ENCODE assay signal across 17 cellular contexts in genomic region chr10:110349826-110350225, GRCh38. TPM values are rescaled to one million over a fixed set of nuclear protein-coding genes. Genes with fewer than 3 reads are reported as not detected.
DNase-seq lines count a peak whose midpoint lies in the region; ATAC-seq, FAIRE-seq and TF ChIP-seq lines count a peak whose summit lies in the region.
"Had no signal": no experiment of that assay in that cellular context is flagged by ENCODE, and none has a peak within 500 bp of the region (broad histone marks: within the 10 kb centered on the region; RNA-seq: fewer than 3 reads in every experiment).

No MANE protein-coding gene starts in this region.

- in situ Hi-C loops in IMR-90 (cut with MboI; ENCODE audit: low sequenced_read_pairs) = loop anchor here (5.0 kb wide), 1 partner anchor 152 kb away; no protein-coding TSS in a partner anchor

- no peak overlapping the region for H2AFZ ChIP-seq in IMR-90 (replicated peaks; ENCODE audit: low read length, poor library complexity)
- no peak overlapping the region for H2AFZ ChIP-seq in astrocyte (ENCODE audit: low read depth, low read length)

- no peak overlapping the region for H2AK9ac ChIP-seq in IMR-90 (replicated peaks; ENCODE audit: low read depth, low read length, poor library complexity)

- no peak overlapping the region for H2BK120ac ChIP-seq in IMR-90 (ENCODE audit: low read depth, low read length)

- no peaks in the 10 kb centered on the region for H4K20me1 ChIP-seq in IMR-90 (ENCODE audit: insufficient read depth, low read length)
- H4K20me1 ChIP-seq in astrocyte (ENCODE audit: insufficient read depth, low read length) = no peaks in the 10 kb centered on the region

- TF ChIP-seq POLR2A in IMR-90 (IDR thresholded peaks at IDR 0.05; ENCODE audit: low read depth, low read length) = no peak
- TF ChIP-seq POLR2A in thyroid gland (IDR thresholded peaks at IDR 0.05) = no peak

- no peak overlapping the region for H3K23ac ChIP-seq in IMR-90 (ENCODE audit: low read depth, low read length)

- H3K79me1 ChIP-seq in IMR-90 (ENCODE audit: low read depth in 1 of 2, low read length in 2 of 2) = peaks cover 0 to 3% of the 10 kb centered on the region in 2 experiments; a peak in 1 of 4 replicates

- no peak overlapping the region for H3K14ac ChIP-seq in IMR-90 (replicated peaks; ENCODE audit: low read depth, low read length)

- H3K36me3 ChIP-seq in IMR-90 (ENCODE audit: control insufficient read depth, insufficient read depth, low read length) (no peaks in the 10 kb centered on the region), astrocyte (ENCODE audit: insufficient read depth, low read length) (no peaks in the 10 kb centered on the region), thyroid gland (no peaks in the 10 kb centered on the region)

- 79% methylated on average over 2 of the region's 3 CpGs; no CpG with 5 or more reads in 1 of the 2 experiments for WGBS in IMR-90 (ENCODE audit: extremely low coverage in 2 of 2, insufficient read length in 1 of 2), 2 experiments
- 84 to 85% methylated on average over 3 of the region's 3 CpGs for WGBS in thyroid gland, 2 donors

- H3K27ac ChIP-seq in IMR-90 (ENCODE audit: insufficient read depth, low read length) (no peak overlapping the region), astrocyte (ENCODE audit: low read depth, low read length) (no peak overlapping the region), thyroid gland (no peak overlapping the region)
- H3K27ac ChIP-seq: HL-60 had no signal

- H4K5ac ChIP-seq in IMR-90 (ENCODE audit: low read depth, low read length) = no peak overlapping the region

- H2AK5ac ChIP-seq in IMR-90 (ENCODE audit: low read depth, low read length) = 0 out of 2 replicates have a peak overlapping the region, but pooled peaks have one; percentile 17

- H3K27me3 ChIP-seq in IMR-90 (ENCODE audit: control insufficient read depth, insufficient read depth, low read length) (no peaks in the 10 kb centered on the region), astrocyte (ENCODE audit: insufficient read depth, low read length) (no peaks in the 10 kb centered on the region), thyroid gland (no peaks in the 10 kb centered on the region)

- H3K79me2 ChIP-seq in astrocyte (ENCODE audit: insufficient read depth, low read length) = no peaks in the 10 kb centered on the region

- peak overlapping the region; percentile 28 for H3K4me3 Mint-ChIP-seq in astrocyte (ENCODE audit: unreplicated experiment)
- H3K4me3 Mint-ChIP-seq: CD14-positive monocyte; CD8-positive, alpha-beta T cell had no signal

- H3K4me3 ChIP-seq in IMR-90 (ENCODE audit: insufficient read depth, low read depth, low read length) = no peak overlapping the region
- H3K4me3 ChIP-seq in astrocyte (ENCODE audit: insufficient read depth, low read depth, low read length) = no peak overlapping the region
- no peak overlapping the region for H3K4me3 ChIP-seq in thyroid gland (replicated peaks in 1 of 3)

- CTCF ChIA-PET in IMR-90 (lab: Yijun Ruan, JAX) = interaction anchor here (0.6 kb wide), 1 partner anchor 235 kb away, joined by 3 read pairs; no protein-coding TSS in a partner anchor

- ATAC-seq in IMR-90 (ENCODE audit: low read depth) = no peak
- no peak for ATAC-seq in GM21825 (IDR thresholded peaks at IDR 0.05; ENCODE audit: unreplicated experiment)
- ATAC-seq in HG02571 (IDR thresholded peaks at IDR 0.05; ENCODE audit: unreplicated experiment) = no peak
- ATAC-seq: CD8-positive, alpha-beta T cell; HCT116 had no signal

- H3K4me1 Mint-ChIP-seq in astrocyte (ENCODE audit: low read depth, unreplicated experiment) = peaks cover 23% of the 10 kb centered on the region

- no peak overlapping the region for H3K27ac Mint-ChIP-seq in astrocyte (ENCODE audit: unreplicated experiment)
- H3K27ac Mint-ChIP-seq: CD14-positive monocyte; CD8-positive, alpha-beta T cell had no signal

- H3K9me3 ChIP-seq in IMR-90 (ENCODE audit: control insufficient read depth, insufficient read depth, low read length) (no peaks in the 10 kb centered on the region), astrocyte (ENCODE audit: insufficient read depth, low read depth, low read length) (no peaks in the 10 kb centered on the region), thyroid gland (no peaks in the 10 kb centered on the region)

- no peak for FAIRE-seq in astrocyte (lab: Jason Lieb, UNC)
- FAIRE-seq: D721Med, GM12892 had no signal

- intact Hi-C loops in IMR-90 (cut with micrococcal nuclease) (loop anchor here (5.0 kb wide), 1 partner anchor 217 kb away; the partner anchor contains the start of gene SMC3), thyroid gland (cut with DNase I) (loop anchor here (5.0 kb wide), 1 partner anchor 197 kb away; no protein-coding TSS in a partner anchor)

- POLR2A ChIA-PET in IMR-90 (lab: Charles Lee; ENCODE audit: unreplicated experiment) = no interaction called here

- peak overlapping the region; percentile 57; the same call in 2 of the 3 replicates for H2BK15ac ChIP-seq in IMR-90 (ENCODE audit: low read depth, low read length)

- H3K27me3 Mint-ChIP-seq in astrocyte (ENCODE audit: low read depth, unreplicated experiment) = peaks cover 13% of the 10 kb centered on the region

- H2BK20ac ChIP-seq in IMR-90 (ENCODE audit: low read depth, low read length) = 0 out of 2 replicates have a peak overlapping the region, but pooled peaks have one; percentile 33

- H3K4me2 ChIP-seq in IMR-90 (ENCODE audit: low read depth, low read length) (no peak overlapping the region), astrocyte (ENCODE audit: low read length) (no peak overlapping the region)

- no peaks in the 10 kb centered on the region for H3K36me3 Mint-ChIP-seq in astrocyte (ENCODE audit: low read depth, unreplicated experiment)
- H3K36me3 Mint-ChIP-seq: CD14-positive monocyte; CD8-positive, alpha-beta T cell had no signal

- no peak overlapping the region for H2BK5ac ChIP-seq in IMR-90 (ENCODE audit: low read depth, low read length, poor library complexity, severe bottlenecking)

- H3K9me1 ChIP-seq in IMR-90 (ENCODE audit: insufficient read depth, low read length) = peaks cover 5% of the 10 kb centered on the region; the same call in 1 of the 2 replicates

- H3K4me1 ChIP-seq in IMR-90 (ENCODE audit: control insufficient read depth, insufficient read depth, low read length) = peaks cover 15% of the 10 kb centered on the region
- H3K4me1 ChIP-seq in astrocyte (ENCODE audit: insufficient read depth, low read length) = peaks cover 20% of the 10 kb centered on the region
- H3K4me1 ChIP-seq in thyroid gland = peaks cover 0 to 10% of the 10 kb centered on the region in 2 donors

- no peak for DNase-seq in IMR-90
- DNase-seq in astrocyte (ENCODE audit: low read depth) = no peak
- peak; percentile 24 for DNase-seq in mesenteric fat pad (ENCODE audit: low spot score)
- DNase-seq in hepatic stellate cell (ENCODE audit: low spot score) = no peak
- DNase-seq in thyroid gland = no peak
- DNase-seq: CD8-positive, alpha-beta T cell; COR-L47; DMS153; DMS79 treated with DMSO at 0.1 percent for 48 hours; GDM1 had no signal

- TF ChIP-seq CTCF in IMR-90 (conservative IDR thresholded peaks at IDR 0.05; ENCODE audit: low read depth, low read length) = no peak
- TF ChIP-seq CTCF in astrocyte (IDR thresholded peaks at IDR 0.05; ENCODE audit: insufficient read depth, low read depth, low read length) = no peak
- no peak for TF ChIP-seq CTCF in thyroid gland (IDR thresholded peaks at IDR 0.05)

- no peak overlapping the region for H3K56ac ChIP-seq in IMR-90 (ENCODE audit: extremely low read depth, insufficient read depth, low read length)

- H3K9ac ChIP-seq in IMR-90 (ENCODE audit: low read depth, low read length) = no peak overlapping the region
- no peak overlapping the region for H3K9ac ChIP-seq in astrocyte (ENCODE audit: low read length)

- no peak overlapping the region for H4K8ac ChIP-seq in IMR-90 (ENCODE audit: low read depth in 2 of 2, low read length in 2 of 2)

- BruUV-seq in IMR-90 (replicated peaks; lab: Mats Ljungman, UMichigan) = no TSS peak

- no peaks in the 10 kb centered on the region for H3K9me3 Mint-ChIP-seq in astrocyte (ENCODE audit: unreplicated experiment)
- H3K9me3 Mint-ChIP-seq: CD14-positive monocyte; CD8-positive, alpha-beta T cell had no signal

- dilution Hi-C loops in IMR-90 (cut with HindIII; ENCODE audit: low sequenced_read_pairs, unreplicated experiment) = no loop called here

- H4K91ac ChIP-seq in IMR-90 (ENCODE audit: insufficient read depth, low read depth, low read length) = no peak overlapping the region; the same call in 1 of the 2 replicates

- H3K4ac ChIP-seq in IMR-90 (ENCODE audit: low read depth, low read length) = 0 out of 2 replicates have a peak overlapping the region, but pooled peaks have one; percentile 23

- H3K18ac ChIP-seq in IMR-90 (ENCODE audit: low read depth, low read length) = no peak overlapping the region

- TF ChIP-seq RAD21 in IMR-90 (IDR thresholded peaks at IDR 0.05; ENCODE audit: low read length) = no peak

TF ChIP-seq in IMR-90, 13 proteins besides CTCF, POLR2A, EP300 and RAD21:
- TF ChIP-seq FOS (IDR thresholded peaks at IDR 0.05; ENCODE audit: low read depth, low read length) = no peak
- no peak for TF ChIP-seq CEBPB (IDR thresholded peaks at IDR 0.05; ENCODE audit: low read depth, low read length)

RNA-seq across cellular contexts. Expression of gene SMNDC1, which starts 45.1 kb away (rescaled TPM):
- total RNA-seq in IMR-90 (2012; rRNA removed) = 3.9 and 8.6 TPM in 2 replicates
- 12.2 and 15.1 TPM in 2 replicates for polyA plus RNA-seq in IMR-90 (2012; rRNA removed)
- 3.6 and 4.1 TPM in 2 replicates for polyA plus RNA-seq in IMR-90 (2012; cell fraction: cytosol; rRNA removed)
- polyA plus RNA-seq in IMR-90 (2012; cell fraction: nucleus; rRNA removed; ENCODE audit: low replicate concordance) = 3.3 and 15.7 TPM in 2 replicates
- 40.8 and 46.7 TPM in 2 replicates for total RNA-seq in astrocyte
- 26.1 TPM for total RNA-seq in mesenteric fat pad
- 10 to 100 TPM; 12.3 to 16.3 (median 13.5) TPM for total RNA-seq in thyroid gland
